1 cellular context compared by ENCODE assay signal in the genomic region with DNA sequence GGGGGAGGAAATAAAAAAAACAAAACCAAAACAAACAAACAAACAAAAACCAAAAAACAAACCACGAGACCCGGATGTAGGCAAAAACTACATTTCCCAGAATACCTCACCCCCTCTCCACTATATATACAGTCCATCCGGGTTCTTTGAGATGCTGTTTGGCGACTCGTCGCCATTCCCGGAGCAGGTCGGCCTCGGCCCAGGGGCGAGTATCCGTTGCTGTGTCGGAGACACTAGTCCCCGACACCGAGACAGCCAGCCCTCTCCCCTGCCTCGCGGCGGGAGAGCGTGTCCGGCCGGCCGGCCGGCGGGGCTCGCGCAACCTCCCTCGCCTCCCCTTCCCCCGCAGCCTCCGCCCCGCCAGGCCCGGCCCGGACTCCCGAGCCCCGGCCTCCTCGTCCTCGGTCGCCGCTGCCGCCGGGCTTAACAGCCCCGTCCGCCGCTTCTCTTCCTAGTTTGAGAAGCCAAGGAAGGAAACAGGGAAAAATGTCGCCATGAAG.
TF ChIP-seq lines count a peak whose summit lies in the region.

Gene RNF10, plus strand, starts transcription at position 154 of the 500 bp plus-strand sequence. CDS start 456 bp downstream, outside the sequence.

TF ChIP-seq in HEK293, 187 proteins besides CTCF, POLR2A, EP300 and RAD21 (continued from another document):
- TF ChIP-seq ZNF548 (tag by site-specific recombination; IDR thresholded peaks at IDR 0.05) (no peak), KLF17 (tag by site-specific recombination; IDR thresholded peaks at IDR 0.05) (no peak), PRDM2 (tag by site-specific recombination; IDR thresholded peaks at IDR 0.05; ENCODE audit: borderline replicate concordance) (no peak), ZNF610 (tag by site-specific recombination; IDR thresholded peaks at IDR 0.05; ENCODE audit: borderline replicate concordance) (no peak), ZXDB (tag by site-specific recombination; IDR thresholded peaks at IDR 0.05) (peak; percentile 60), ZNF433 (tag by site-specific recombination; IDR thresholded peaks at IDR 0.05; ENCODE audit: low read depth) (no peak), ZEB2 (tag by site-specific recombination; IDR thresholded peaks at IDR 0.05) (peak; percentile 69), ZBTB11 (tag by site-specific recombination; conservative IDR thresholded peaks at IDR 0.05; ENCODE audit: low read depth) (peak; percentile 30; the same call in 1 of the 2 replicates), GLI2 (tag by site-specific recombination; IDR thresholded peaks at IDR 0.05; ENCODE audit: borderline replicate concordance, low read depth) (no peak), SALL2 (tag by site-specific recombination; IDR thresholded peaks at IDR 0.05; ENCODE audit: borderline replicate concordance) (no peak), ZBTB20 (tag by site-specific recombination; IDR thresholded peaks at IDR 0.05) (peak; percentile 98)
